ENCODE assay signal across 9 cellular contexts in genomic region chr18:44887227-44887631, GRCh38.
DNase-seq lines count a peak whose midpoint lies in the region; ATAC-seq and TF ChIP-seq lines count a peak whose summit lies in the region.
"Had no signal": no experiment of that assay in that cellular context is flagged by ENCODE, and none has a peak within 500 bp of the region (broad histone marks: within the 10 kb centered on the region; RNA-seq: fewer than 3 reads in every experiment).

No MANE protein-coding gene starts in this region.

- no peaks in the 10 kb centered on the region for H3K27me3 Mint-ChIP-seq in activated B cell treated with CpG ODN at 0.5 μM for 24 hours

- no peaks in the 10 kb centered on the region for H3K27me3 ChIP-seq in right cardiac atrium (ENCODE audit: control insufficient read depth, insufficient read depth)
- no peaks in the 10 kb centered on the region for H3K27me3 ChIP-seq in dorsolateral prefrontal cortex
- H3K27me3 ChIP-seq: ascending aorta had no signal

- H3K4me3 Mint-ChIP-seq in activated B cell treated with CpG ODN at 0.5 μM for 24 hours: peak overlapping the region; percentile 59

- no peak overlapping the region for H3K4me3 ChIP-seq in right cardiac atrium (ENCODE audit: low read length)
- no peak overlapping the region for H3K4me3 ChIP-seq in dorsolateral prefrontal cortex
- H3K4me3 ChIP-seq: ascending aorta had no signal

- POLR2A ChIA-PET in activated B cell treated with CpG ODN at 0.5 μM for 24 hours (lab: Charles Lee): interaction anchor here (0.6 to 3.9 kb wide), 14 partner anchors 9 to 216 kb away, joined by 3 to 44 read pairs (median 3); partner anchors contain the start of gene SETBP1

- peaks cover 58% of the 10 kb centered on the region for H3K4me1 Mint-ChIP-seq in activated B cell treated with CpG ODN at 0.5 μM for 24 hours

- H3K27ac Mint-ChIP-seq in activated B cell treated with CpG ODN at 0.5 μM for 24 hours: peak overlapping the region; percentile 94

- H3K9me3 Mint-ChIP-seq in activated B cell treated with CpG ODN at 0.5 μM for 24 hours: peaks cover 8% of the 10 kb centered on the region

- TF ChIP-seq CTCF in activated B cell treated with CpG ODN at 0.5 μM for 24 hours (IDR thresholded peaks at IDR 0.05) (no peak), dorsolateral prefrontal cortex (IDR thresholded peaks at IDR 0.05 in 54 of 56, conservative IDR thresholded peaks at IDR 0.05 in 2 of 56; ENCODE audit: low read depth in 1 of 56, partially characterized antibody in 56 of 56) (no peak)

- intact Hi-C loops in Right ventricle myocardium superior (cut with DNase I): no loop called here
- intact Hi-C loops in cardiac septum (cut with DNase I): loop anchor here (2.0 to 10.0 kb wide), 5 partner anchors 35 to 328 kb away; no protein-coding TSS in a partner anchor
- intact Hi-C loops in activated B cell treated with CpG ODN at 0.5 μM for 24 hours (cut with micrococcal nuclease): loop anchor here (1.0 to 10.0 kb wide), 8 partner anchors 22 to 382 kb away; no protein-coding TSS in a partner anchor
- intact Hi-C loops in right cardiac atrium (cut with DNase I): no loop called here
- intact Hi-C loops in dorsolateral prefrontal cortex (cut with DNase I): no loop called here

- ATAC-seq in Right ventricle myocardium superior (ENCODE audit: poor library complexity) (peak; percentile 80), HG03039 (IDR thresholded peaks at IDR 0.05; ENCODE audit: unreplicated experiment) (peak; percentile 96), activated B cell treated with CpG ODN at 0.5 μM for 24 hours (ENCODE audit: low read depth) (peak; percentile 95), right cardiac atrium (peak; percentile 68 to 87)

- no peaks in the 10 kb centered on the region for H3K4me1 ChIP-seq in right cardiac atrium (ENCODE audit: control insufficient read depth, insufficient read depth, low read length)

- CTCF ChIA-PET in activated B cell treated with CpG ODN at 0.5 μM for 24 hours (lab: Charles Lee): interaction anchor here (0.6 to 1.5 kb wide), 7 partner anchors 14 to 260 kb away, joined by 3 to 6 read pairs (median 3); partner anchors contain the start of gene SETBP1

- H3K27ac ChIP-seq in right cardiac atrium (ENCODE audit: low read length): no peak overlapping the region
- H3K27ac ChIP-seq in dorsolateral prefrontal cortex: no peak overlapping the region
- H3K27ac ChIP-seq: ascending aorta had no signal

- peaks cover 19% of the 10 kb centered on the region for H3K36me3 Mint-ChIP-seq in activated B cell treated with CpG ODN at 0.5 μM for 24 hours (ENCODE audit: low read depth)

- no peaks in the 10 kb centered on the region for H3K9me3 ChIP-seq in right cardiac atrium (ENCODE audit: control insufficient read depth, low read length)
- H3K9me3 ChIP-seq: ascending aorta had no signal

- DNase-seq in Right ventricle myocardium superior: no peak
- DNase-seq in cardiac septum (ENCODE audit: low spot score): no peak
- peak; percentile 23 for DNase-seq in activated B cell treated with CpG ODN at 0.5 μM for 24 hours
- peak in 1 of 3 donors; percentile 16 for DNase-seq in right cardiac atrium
- DNase-seq in stimulated activated CD8-positive, alpha-beta memory T cell treated with anti-CD3 and anti-CD28 coated beads, Interleukin-7, amount 100 ng/mL, for 48 hours (ENCODE audit: extremely low read depth in 1 of 2, low read depth in 1 of 2): peak; percentile 23 to 55
- no peak for DNase-seq in GDM1 (lab: John Stamatoyannopoulos, UW)
- no peak for DNase-seq in dorsolateral prefrontal cortex

Comparison
In these comparisons a context has a peak if more than half of its experiments do, and no peak if none do; other contexts are left out.
1. intact Hi-C loops: an anchor here in cardiac septum (2.0 to 10.0 kb wide) and activated B cell treated with CpG ODN at 0.5 μM for 24 hours (1.0 to 10.0 kb wide); none called in Right ventricle myocardium superior, right cardiac atrium and dorsolateral prefrontal cortex.
2. DNase-seq: peak in activated B cell treated with CpG ODN at 0.5 μM for 24 hours (single experiment) and stimulated activated CD8-positive, alpha-beta memory T cell treated with anti-CD3 and anti-CD28 coated beads, Interleukin-7, amount 100 ng/mL, for 48 hours (2 of 2); none in Right ventricle myocardium superior (single experiment), cardiac septum (single experiment), GDM1 (single experiment) and dorsolateral prefrontal cortex (0 of 10).
3. Peak in every context shown above with its lines, with median percentiles within 50 percentile points of each other: ATAC-seq.